ENCODE assay signal across 8 cellular contexts in genomic region chr11:87037450-87038234, GRCh38. TPM values are rescaled to one million over a fixed set of nuclear protein-coding genes. Genes with fewer than 3 reads are reported as not detected.
DNase-seq lines count a peak whose midpoint lies in the region; ATAC-seq and TF ChIP-seq lines count a peak whose summit lies in the region.

TSS of gene TMEM135 (plus strand) at chr11:87037934. CDS start at chr11:87038046, 112 bp downstream.

- H2BK20ac ChIP-seq in IMR-90 (ENCODE audit: low read depth, low read length) = peak within 1 kb of the TSS; percentile 48; the same call in 1 of the 2 replicates

- peak within 1 kb of the TSS; percentile 97 for H2AK9ac ChIP-seq in IMR-90 (replicated peaks; ENCODE audit: low read depth, low read length, poor library complexity)

- intact Hi-C loops in IMR-90 (cut with micrococcal nuclease) (loop anchor here (5.0 kb wide), 1 partner anchor 100 kb away; no protein-coding TSS in a partner anchor), OCI-LY7 (cut with micrococcal nuclease; ENCODE audit: unreplicated experiment) (loop anchor here (1.0 to 10.0 kb wide), 4 partner anchors 258 to 1300 kb away; partner anchors contain the start of genes CTSC and EED)

- no peak for TF ChIP-seq RAD21 in IMR-90 (IDR thresholded peaks at IDR 0.05; ENCODE audit: low read length)

- H4K8ac ChIP-seq in IMR-90 (ENCODE audit: low read depth in 2 of 2, low read length in 2 of 2) = peak within 1 kb of the TSS; percentile 80 to 85

- H4K91ac ChIP-seq in IMR-90 (ENCODE audit: insufficient read depth, low read depth, low read length) = peak within 1 kb of the TSS; percentile 86

- H3K36me3 ChIP-seq in IMR-90 (ENCODE audit: control insufficient read depth, insufficient read depth, low read length) (no peaks in the 10 kb centered on the region), OCI-LY7 (ENCODE audit: insufficient read depth, low read length) (peaks cover 19% of the 10 kb centered on the region)

- no peaks in the 10 kb centered on the region; the same call in 1 of the 2 replicates for H4K20me1 ChIP-seq in IMR-90 (ENCODE audit: insufficient read depth, low read length)
- H4K20me1 ChIP-seq in OCI-LY7 (ENCODE audit: insufficient read depth, low read length) = peaks cover 7% of the 10 kb centered on the region; the same call in 1 of the 2 replicates

- peaks cover 2% of the 10 kb centered on the region; the same call in 1 of the 2 replicates for H3K4me1 ChIP-seq in IMR-90 (ENCODE audit: control insufficient read depth, insufficient read depth, low read length)
- peaks cover 27% of the 10 kb centered on the region for H3K4me1 ChIP-seq in OCI-LY7 (ENCODE audit: insufficient read depth, low read length, poor library complexity, severe bottlenecking)

- DNase-seq in DMS114 treated with DMSO at 0.1 percent for 48 hours (lab: John Stamatoyannopoulos, UW; ENCODE audit: unreplicated experiment) (peak; percentile 44), IMR-90 (peak; percentile 83), OCI-LY7 (ENCODE audit: low spot score) (peak; percentile 97), activated T-cell treated with anti-CD3 and anti-CD28 coated beads for 1 hour (ENCODE audit: low read depth) (peak; percentile 85), epidermal melanocyte (ENCODE audit: insufficient read length, low spot score) (peak; percentile 93), middle frontal gyrus (ENCODE audit: extremely low spot score, low spot score) (peak; percentile 91)
- DNase-seq in stimulated activated CD8-positive, alpha-beta memory T cell treated with anti-CD3 and anti-CD28 coated beads, Interleukin-2, amount 100 ng/mL, for 1 hour (ENCODE audit: low read depth in 2 of 2) = peak; percentile 77 to 83

- peak within 1 kb of the TSS; percentile 56 for H2BK5ac ChIP-seq in IMR-90 (ENCODE audit: low read depth, low read length, poor library complexity, severe bottlenecking)

- H3K9ac ChIP-seq in IMR-90 (ENCODE audit: low read depth, low read length) = peak within 1 kb of the TSS; percentile 81

- peaks cover 14 to 35% of the 10 kb centered on the region in 2 experiments; a peak in 3 of 4 replicates for H3K79me1 ChIP-seq in IMR-90 (ENCODE audit: low read depth in 1 of 2, low read length in 2 of 2)

- no peak for TF ChIP-seq CTCF in IMR-90 (conservative IDR thresholded peaks at IDR 0.05; ENCODE audit: low read depth, low read length)
- peak; percentile 23; the same call in 1 of the 2 replicates for TF ChIP-seq CTCF in OCI-LY7 (conservative IDR thresholded peaks at IDR 0.05; ENCODE audit: low read length)

- H3K27me3 ChIP-seq in IMR-90 (ENCODE audit: control insufficient read depth, insufficient read depth, low read length) = no peaks in the 10 kb centered on the region

- H3K9me2 ChIP-seq in OCI-LY7 (ENCODE audit: insufficient read depth, low read length) = no peaks in the 10 kb centered on the region

- ATAC-seq in GM21529 (IDR thresholded peaks at IDR 0.05; ENCODE audit: unreplicated experiment) = peak; percentile 98
- ATAC-seq in IMR-90 (ENCODE audit: low read depth) = peak; percentile 98

- H3K14ac ChIP-seq in IMR-90 (replicated peaks; ENCODE audit: low read depth, low read length) = peak within 1 kb of the TSS; percentile 88

- peak within 1 kb of the TSS; percentile 71 for H3K27ac ChIP-seq in IMR-90 (ENCODE audit: insufficient read depth, low read length)
- peak within 1 kb of the TSS; percentile 54 for H3K27ac ChIP-seq in OCI-LY7 (ENCODE audit: low read depth, low read length, poor library complexity, severe bottlenecking)

- H3K4me2 ChIP-seq in IMR-90 (ENCODE audit: low read depth, low read length) (peak within 1 kb of the TSS; percentile 98), OCI-LY7 (ENCODE audit: low read length) (peak within 1 kb of the TSS; percentile 82)

- no peaks in the 10 kb centered on the region for H3K9me3 ChIP-seq in IMR-90 (ENCODE audit: control insufficient read depth, insufficient read depth, low read length)
- no peaks in the 10 kb centered on the region for H3K9me3 ChIP-seq in OCI-LY7 (ENCODE audit: low read length)

- TF ChIP-seq POLR2A in IMR-90 (IDR thresholded peaks at IDR 0.05; ENCODE audit: low read depth, low read length) = no peak

- H2AK5ac ChIP-seq in IMR-90 (ENCODE audit: low read depth, low read length) = peak within 1 kb of the TSS; percentile 72; the same call in 1 of the 2 replicates

- H3K4me3 ChIP-seq in IMR-90 (ENCODE audit: insufficient read depth, low read depth, low read length) (peak within 1 kb of the TSS; percentile 81), OCI-LY7 (ENCODE audit: low read depth, low read length, poor library complexity, severe bottlenecking) (peak within 1 kb of the TSS; percentile 79)

- POLR2A ChIA-PET in IMR-90 (lab: Charles Lee; ENCODE audit: unreplicated experiment) (no interaction called here), OCI-LY7 (lab: Charles Lee) (interaction anchor here (0.7 to 1.9 kb wide), 10 partner anchors 9 to 258 kb away, joined by 3 to 7 read pairs (median 4); no protein-coding TSS in a partner anchor)

- CTCF ChIA-PET in IMR-90 (lab: Yijun Ruan, JAX) (interaction anchor here (1.0 to 1.2 kb wide), 2 partner anchors 20 to 22 kb away, joined by 3 to 5 read pairs; no protein-coding TSS in a partner anchor), OCI-LY7 (lab: Charles Lee; ENCODE audit: unreplicated experiment) (interaction anchor here (0.5 to 0.6 kb wide), 2 partner anchors 122 to 1041 kb away, joined by 3 to 4 read pairs; no protein-coding TSS in a partner anchor)

- H3K4ac ChIP-seq in IMR-90 (ENCODE audit: low read depth, low read length) = peak within 1 kb of the TSS; percentile 58

- peak within 1 kb of the TSS; percentile 65 for H2BK120ac ChIP-seq in IMR-90 (ENCODE audit: low read depth, low read length)

- H2BK15ac ChIP-seq in IMR-90 (ENCODE audit: low read depth, low read length) = peak within 1 kb of the TSS; percentile 84; the same call in 1 of the 3 replicates

- dilution Hi-C loops in IMR-90 (cut with HindIII; ENCODE audit: low sequenced_read_pairs, unreplicated experiment) = no loop called here

- H2AFZ ChIP-seq in IMR-90 (replicated peaks; ENCODE audit: low read length, poor library complexity) = peak within 1 kb of the TSS; percentile 94
- H2AFZ ChIP-seq in OCI-LY7 (ENCODE audit: low read length) = peak within 1 kb of the TSS; percentile 80

- H3K9me1 ChIP-seq in IMR-90 (ENCODE audit: insufficient read depth, low read length) = peaks cover 4% of the 10 kb centered on the region; the same call in 1 of the 2 replicates

- H4K5ac ChIP-seq in IMR-90 (ENCODE audit: low read depth, low read length) = peak within 1 kb of the TSS; percentile 19

- peak within 1 kb of the TSS; percentile 24 for H3K56ac ChIP-seq in IMR-90 (ENCODE audit: extremely low read depth, insufficient read depth, low read length)

- in situ Hi-C loops in IMR-90 (cut with MboI; ENCODE audit: low sequenced_read_pairs) = no loop called here

- H3K18ac ChIP-seq in IMR-90 (ENCODE audit: low read depth, low read length) = peak within 1 kb of the TSS; percentile 72

- BruUV-seq in IMR-90 (replicated peaks; lab: Mats Ljungman, UMichigan) (no TSS peak), OCI-LY7 (replicated peaks; lab: Mats Ljungman, UMichigan) (no TSS peak)

- peaks cover 36% of the 10 kb centered on the region for H3K79me2 ChIP-seq in OCI-LY7 (ENCODE audit: insufficient read depth, low read depth, low read length)

- 1% methylated on average over 39 of the region's 66 CpGs; no CpG with 5 or more reads in 1 of the 2 experiments for WGBS in IMR-90 (ENCODE audit: extremely low coverage in 2 of 2, insufficient read length in 1 of 2), 2 experiments

- H3K23ac ChIP-seq in IMR-90 (ENCODE audit: low read depth, low read length) = peak within 1 kb of the TSS; percentile 93

TF ChIP-seq in IMR-90, 13 proteins besides CTCF, POLR2A, EP300 and RAD21:
- no peak for TF ChIP-seq CEBPB (IDR thresholded peaks at IDR 0.05; ENCODE audit: low read depth, low read length)
- no peak for TF ChIP-seq NFE2L2 (IDR thresholded peaks at IDR 0.05; ENCODE audit: low read depth, low read length)
- no peak for TF ChIP-seq MXI1 (IDR thresholded peaks at IDR 0.05; ENCODE audit: borderline replicate concordance, low read depth, low read length)
- no peak for TF ChIP-seq SMC3 (IDR thresholded peaks at IDR 0.05; ENCODE audit: low read depth, low read length)
- TF ChIP-seq FOS (IDR thresholded peaks at IDR 0.05; ENCODE audit: low read depth, low read length) = no peak
- TF ChIP-seq USF2 (IDR thresholded peaks at IDR 0.05; ENCODE audit: low read depth, low read length) = no peak; the same call in 1 of the 2 replicates
- no peak for TF ChIP-seq RFX5 (IDR thresholded peaks at IDR 0.05; ENCODE audit: low read depth, low read length)
- TF ChIP-seq BHLHE40 (IDR thresholded peaks at IDR 0.05; ENCODE audit: low read depth, low read length) = no peak
- TF ChIP-seq RCOR1 (IDR thresholded peaks at IDR 0.05; ENCODE audit: insufficient replicate concordance, low read length) = no peak

RNA-seq across cellular contexts. Expression of gene TMEM135, which starts in this region (rescaled TPM):
- total RNA-seq in IMR-90 (2012; rRNA removed) (5.9 and 6.9 TPM in 2 replicates), OCI-LY7 (2022) (48.2 and 56.4 TPM in 2 replicates)
- 2.7 and 3.9 TPM in 2 replicates for polyA plus RNA-seq in IMR-90 (2012; rRNA removed)
- 0.75 and 1.4 TPM in 2 replicates for polyA plus RNA-seq in IMR-90 (2012; cell fraction: cytosol; rRNA removed)
- polyA plus RNA-seq in IMR-90 (2012; cell fraction: nucleus; rRNA removed; ENCODE audit: low replicate concordance) = 1.7 and 6.0 TPM in 2 replicates
- total RNA-seq in OCI-LY7 (2014; rRNA removed; shearing (Covaris generic)) = 9.4 and 14.5 TPM in 2 replicates

Comparison
In these comparisons a context has a peak if more than half of its experiments do, and no peak if none do; other contexts are left out.
1. Peak in every context shown above with its lines: DNase-seq, ATAC-seq, H3K4me3 ChIP-seq and H3K27ac ChIP-seq.
2. DNase-seq: peak in every context shown above with its lines; median percentile 97 in OCI-LY7; 93 in epidermal melanocyte; 91 in middle frontal gyrus; 85 in activated T-cell treated with anti-CD3 and anti-CD28 coated beads for 1 hour; 83 in IMR-90; 80 in stimulated activated CD8-positive, alpha-beta memory T cell treated with anti-CD3 and anti-CD28 coated beads, Interleukin-2, amount 100 ng/mL, for 1 hour; 44 in DMS114 treated with DMSO at 0.1 percent for 48 hours.